In the genomic region with DNA sequence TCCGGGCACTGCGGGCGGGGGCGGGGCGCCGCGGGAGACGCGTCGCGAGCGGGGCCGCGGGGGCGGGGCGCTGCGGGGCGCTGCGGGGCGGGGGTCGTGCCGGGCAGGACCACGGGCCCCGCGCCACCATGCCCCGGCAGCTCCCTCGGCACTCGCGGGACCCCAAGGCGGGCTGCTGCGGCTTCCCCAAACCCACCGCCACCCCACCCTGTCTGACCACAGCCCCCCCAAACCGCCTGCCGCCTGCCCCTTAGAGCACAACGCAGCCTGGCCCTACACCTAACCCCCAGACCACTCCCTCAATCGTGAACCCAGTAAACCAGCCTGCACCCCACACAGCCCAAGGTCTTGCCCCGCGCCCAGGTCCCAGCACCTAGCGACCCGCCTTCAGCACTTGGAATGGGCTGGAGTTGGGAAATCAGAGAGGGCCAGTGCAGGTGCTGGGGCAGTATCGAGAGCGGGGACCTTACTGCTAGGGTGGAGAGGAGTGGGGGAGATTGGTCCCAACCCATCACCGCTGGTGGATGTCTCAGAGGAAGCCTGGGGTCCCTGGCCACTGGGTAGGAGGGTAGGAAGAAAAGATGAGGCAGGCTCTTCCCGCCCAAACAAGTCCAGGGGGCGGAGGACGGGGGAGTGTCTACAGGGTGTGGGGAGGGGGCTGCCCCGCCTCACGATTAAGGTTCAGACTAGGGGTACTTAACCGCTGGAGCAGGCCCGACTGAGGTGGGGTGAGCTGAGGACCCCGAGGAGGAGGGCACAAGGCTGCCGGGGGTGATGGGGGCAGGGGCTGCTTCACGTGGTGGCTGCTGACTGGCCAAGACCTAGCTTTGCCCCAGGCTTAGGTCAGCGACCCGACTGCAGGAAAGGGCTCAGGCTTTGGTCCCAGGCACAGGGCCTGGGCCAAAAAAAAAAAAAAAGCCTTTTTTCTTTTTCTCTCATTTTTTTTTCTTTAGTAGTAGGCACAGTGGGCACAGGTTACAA, we compare ENCODE assay signal across 8 cellular contexts. TPM values are rescaled to one million over a fixed set of nuclear protein-coding genes. Genes with fewer than 3 reads are reported as not detected.
DNase-seq lines count a peak whose midpoint lies in the region; ATAC-seq and TF ChIP-seq lines count a peak whose summit lies in the region.

No MANE protein-coding gene starts in this region.

- peaks cover 4% of the 10 kb centered on the region for H3K27me3 Mint-ChIP-seq in brain
- H3K27me3 Mint-ChIP-seq in stimulated activated naive CD8-positive, alpha-beta T cell treated with anti-CD3 and anti-CD28 coated beads, Interleukin-15, amount 100 ng/mL, for 72 hours, result no peaks in the 10 kb centered on the region

- DNase-seq in NCI-H1694 treated with DMSO at 0.1 percent for 48 hours (lab: John Stamatoyannopoulos, UW), result peak; percentile 63
- DNase-seq in kidney epithelial cell (ENCODE audit: low read depth), result no peak
- DNase-seq in stimulated activated naive CD8-positive, alpha-beta T cell treated with anti-CD3 and anti-CD28 coated beads, Interleukin-15, amount 100 ng/mL, for 72 hours, result peak in 1 of 2 donors; percentile 35
- no peak for DNase-seq in NCI-H524 treated with DMSO at 0.1 percent for 48 hours (lab: John Stamatoyannopoulos, UW)
- no peak for DNase-seq in NCI-H774 (lab: John Stamatoyannopoulos, UW)
- DNase-seq in COR-L47 (lab: John Stamatoyannopoulos, UW), result no peak

- peak overlapping the region; percentile 95 to 100 (median 99) for H3K27ac Mint-ChIP-seq in brain
- peak overlapping the region; percentile 94 to 99 for H3K27ac Mint-ChIP-seq in stimulated activated naive CD8-positive, alpha-beta T cell treated with anti-CD3 and anti-CD28 coated beads, Interleukin-15, amount 100 ng/mL, for 72 hours

- peak overlapping the region; percentile 89 to 96 (median 92) for H3K4me3 Mint-ChIP-seq in brain
- H3K4me3 Mint-ChIP-seq in stimulated activated naive CD8-positive, alpha-beta T cell treated with anti-CD3 and anti-CD28 coated beads, Interleukin-15, amount 100 ng/mL, for 72 hours, result peak overlapping the region; percentile 87 to 96

- peak; percentile 4 for ATAC-seq in GM18498 (IDR thresholded peaks at IDR 0.05; ENCODE audit: unreplicated experiment)
- ATAC-seq in stimulated activated naive CD8-positive, alpha-beta T cell treated with anti-CD3 and anti-CD28 coated beads, Interleukin-15, amount 100 ng/mL, for 72 hours, result peak; percentile 20

- no peaks in the 10 kb centered on the region for H3K27me3 ChIP-seq in kidney epithelial cell (ENCODE audit: control insufficient read depth, insufficient read depth, low read length)

- H3K4me1 Mint-ChIP-seq in brain, result peaks cover 63% of the 10 kb centered on the region
- peaks cover 72% of the 10 kb centered on the region for H3K4me1 Mint-ChIP-seq in stimulated activated naive CD8-positive, alpha-beta T cell treated with anti-CD3 and anti-CD28 coated beads, Interleukin-15, amount 100 ng/mL, for 72 hours

- peaks cover 36% of the 10 kb centered on the region for H3K36me3 Mint-ChIP-seq in brain

- TF ChIP-seq CTCF in brain (conservative IDR thresholded peaks at IDR 0.05) (no peak), kidney epithelial cell (IDR thresholded peaks at IDR 0.05; ENCODE audit: insufficient read depth, low read length, poor library complexity, severe bottlenecking) (no peak)

- H3K9me3 Mint-ChIP-seq in brain, result peaks cover 0 to 2% (median 0%) of the 10 kb centered on the region in 5 experiments
- H3K9me3 Mint-ChIP-seq in stimulated activated naive CD8-positive, alpha-beta T cell treated with anti-CD3 and anti-CD28 coated beads, Interleukin-15, amount 100 ng/mL, for 72 hours, result no peaks in the 10 kb centered on the region

- H3K4me3 ChIP-seq in kidney epithelial cell (ENCODE audit: low read depth, low read length), result peak overlapping the region; percentile 98

- peaks cover 3% of the 10 kb centered on the region for H3K36me3 ChIP-seq in kidney epithelial cell (ENCODE audit: control insufficient read depth, insufficient read depth, low read length)

RNA-seq across cellular contexts. Expression of gene VAMP2, which starts 0.5 kb away (rescaled TPM):
- 375 TPM for polyA plus RNA-seq in brain (ENCODE audit: insufficient read depth, low read depth, low replicate concordance)
- 7.0 and 8.0 TPM in 2 replicates for total RNA-seq in kidney epithelial cell

RNA-seq across cellular contexts. Expression of gene PER1, which starts 11.1 kb away (rescaled TPM):
- polyA plus RNA-seq in brain (ENCODE audit: insufficient read depth, low read depth, low replicate concordance), result 34.2 TPM
- total RNA-seq in kidney epithelial cell, result 11.0 and 19.4 TPM in 2 replicates

RNA-seq across cellular contexts. Expression of gene TMEM107, which starts 12.9 kb away (rescaled TPM):
- 47.2 TPM for polyA plus RNA-seq in brain (ENCODE audit: insufficient read depth, low read depth, low replicate concordance)
- 10.0 and 14.7 TPM in 2 replicates for total RNA-seq in kidney epithelial cell

RNA-seq across cellular contexts. Expression of gene BORCS6, which starts 26.7 kb away (rescaled TPM):
- 8.7 TPM for polyA plus RNA-seq in brain (ENCODE audit: insufficient read depth, low read depth, low replicate concordance)
- 13.3 and 16.1 TPM in 2 replicates for total RNA-seq in kidney epithelial cell

RNA-seq across cellular contexts. Expression of gene HES7, which starts 39.4 kb away (rescaled TPM):
- not detected for polyA plus RNA-seq in brain (ENCODE audit: insufficient read depth, low read depth, low replicate concordance)
- 1.8 TPM in 1 of 2 replicates, not detected in the other for total RNA-seq in kidney epithelial cell
